ENCODE assay signal across 15 cellular contexts in genomic region chr13:51827254-51827653, GRCh38. TPM values are rescaled to one million over a fixed set of nuclear protein-coding genes. Genes with fewer than 3 reads are reported as not detected.
A peak's percentile ranks its signal among the peaks of the same experiment; 100 is the strongest.
DNase-seq lines count a peak whose midpoint lies in the region; ATAC-seq and TF ChIP-seq lines count a peak whose summit lies in the region.
"Had no signal": no experiment of that assay in that cellular context is flagged by ENCODE, and none has a peak within 500 bp of the region (broad histone marks: within the 10 kb centered on the region; RNA-seq: fewer than 3 reads in every experiment).

No MANE protein-coding gene starts in this region.

- intact Hi-C loops in activated CD4-positive, alpha-beta T cell treated with anti-CD3 and anti-CD28 coated beads, Interleukin-2, amount 10 ng/mL, durations not matched to agents 24 days and 14 days (cut with micrococcal nuclease) = loop anchor here (10.0 kb wide), 1 partner anchor 628 kb away; the partner anchor contains the start of genes CKAP2 and VPS36

- H3K4me3 ChIP-seq in NB4 (ENCODE audit: low read depth, low read length) = no peak overlapping the region
- H3K4me3 ChIP-seq: esophagus squamous epithelium, smooth muscle cell, thoracic aorta had no signal

- peak overlapping the region; percentile 13 for H3K4me3 Mint-ChIP-seq in activated CD4-positive, alpha-beta T cell treated with anti-CD3 and anti-CD28 coated beads, Interleukin-2, amount 10 ng/mL, durations not matched to agents 24 days and 14 days
- H3K4me3 Mint-ChIP-seq in activated naive CD8-positive, alpha-beta T cell = peak overlapping the region; percentile 93

- peaks cover 3% of the 10 kb centered on the region for H3K27me3 Mint-ChIP-seq in activated CD4-positive, alpha-beta T cell treated with anti-CD3 and anti-CD28 coated beads, Interleukin-2, amount 10 ng/mL, durations not matched to agents 24 days and 14 days
- H3K27me3 Mint-ChIP-seq in activated naive CD8-positive, alpha-beta T cell = no peaks in the 10 kb centered on the region

- TF ChIP-seq POLR2A in NB4 (IDR thresholded peaks at IDR 0.05; ENCODE audit: extremely low read depth, insufficient read length) = no peak

- H3K9me3 Mint-ChIP-seq in activated CD4-positive, alpha-beta T cell treated with anti-CD3 and anti-CD28 coated beads, Interleukin-2, amount 10 ng/mL, durations not matched to agents 24 days and 14 days = no peaks in the 10 kb centered on the region
- no peaks in the 10 kb centered on the region for H3K9me3 Mint-ChIP-seq in activated naive CD8-positive, alpha-beta T cell (ENCODE audit: low read depth)

- no peak for TF ChIP-seq CTCF in NB4 (IDR thresholded peaks at IDR 0.05; ENCODE audit: low read depth, low read length)

- no peaks in the 10 kb centered on the region for H3K36me3 Mint-ChIP-seq in activated CD4-positive, alpha-beta T cell treated with anti-CD3 and anti-CD28 coated beads, Interleukin-2, amount 10 ng/mL, durations not matched to agents 24 days and 14 days (ENCODE audit: low read depth)
- H3K36me3 Mint-ChIP-seq in activated naive CD8-positive, alpha-beta T cell = no peaks in the 10 kb centered on the region

- no peak for ATAC-seq in HG02885 (IDR thresholded peaks at IDR 0.05; ENCODE audit: poor library complexity, unreplicated experiment)

- no peak overlapping the region for H3K27ac Mint-ChIP-seq in activated CD4-positive, alpha-beta T cell treated with anti-CD3 and anti-CD28 coated beads, Interleukin-2, amount 10 ng/mL, durations not matched to agents 24 days and 14 days
- H3K27ac Mint-ChIP-seq in activated naive CD8-positive, alpha-beta T cell = peak overlapping the region; percentile 100

- DNase-seq in activated CD4-positive, alpha-beta T cell treated with anti-CD3 and anti-CD28 coated beads, Interleukin-2, amount 10 ng/mL, durations not matched to agents 24 days and 14 days = no peak
- no peak for DNase-seq in activated CD4-positive, alpha-beta T cell treated with anti-CD3 and anti-CD28 coated beads, Interleukin-2, amount 50 U/mL, for 4 hours
- DNase-seq in NB4 (ENCODE audit: low read depth) (peak; percentile 93), kidney tubule cell (ENCODE audit: low spot score) (no peak), activated gamma-delta T cell treated with Interleukin-2 at 50 U/mL for 16 hours (no peak)
- peak; percentile 21 for DNase-seq in stimulated activated CD8-positive, alpha-beta memory T cell treated with anti-CD3 and anti-CD28 coated beads, Interleukin-4, amount 100 ng/mL, for 48 hours
- DNase-seq: esophagus squamous epithelium, NCI-H1930 had no signal

- H3K4me1 Mint-ChIP-seq in activated CD4-positive, alpha-beta T cell treated with anti-CD3 and anti-CD28 coated beads, Interleukin-2, amount 10 ng/mL, durations not matched to agents 24 days and 14 days = peaks cover 49% of the 10 kb centered on the region
- H3K4me1 Mint-ChIP-seq in activated naive CD8-positive, alpha-beta T cell (ENCODE audit: low read depth) = peaks cover 87% of the 10 kb centered on the region

RNA-seq across cellular contexts. Expression of gene TMEM272, which starts 17.7 kb away (rescaled TPM):
- 0.38 and 0.77 TPM in 2 replicates for total RNA-seq in activated CD4-positive, alpha-beta T cell treated with anti-CD3 and anti-CD28 coated beads, Interleukin-2, amount 10 ng/mL, durations not matched to agents 24 days and 14 days
- total RNA-seq: esophagus squamous epithelium, mammary epithelial cell, thoracic aorta had no signal

RNA-seq across cellular contexts. Expression of gene DHRS12, which starts 23.3 kb away (rescaled TPM):
- 3.2 and 3.9 TPM in 2 replicates for total RNA-seq in activated CD4-positive, alpha-beta T cell treated with anti-CD3 and anti-CD28 coated beads, Interleukin-2, amount 10 ng/mL, durations not matched to agents 24 days and 14 days

RNA-seq across cellular contexts. Expression of gene CCDC70, which starts 34.5 kb away (rescaled TPM):
- not detected in 2 replicates for total RNA-seq in activated CD4-positive, alpha-beta T cell treated with anti-CD3 and anti-CD28 coated beads, Interleukin-2, amount 10 ng/mL, durations not matched to agents 24 days and 14 days
- total RNA-seq: esophagus squamous epithelium; mammary epithelial cell; omental fat pad; smooth muscle cell; T-helper 1 cell treated with Interleukin-12 subunit alpha and Interleukin-12 subunit beta and Interleukin-4 antibody, amounts not matched to agents 30 ng/mL and 1 ng/mL, for 36 hours; thoracic aorta had no signal

Comparison
In these comparisons a context has a peak if more than half of its experiments do, and no peak if none do; other contexts are left out.
1. DNase-seq: peak in NB4 (single experiment) and stimulated activated CD8-positive, alpha-beta memory T cell treated with anti-CD3 and anti-CD28 coated beads, Interleukin-4, amount 100 ng/mL, for 48 hours (single experiment); none in activated CD4-positive, alpha-beta T cell treated with anti-CD3 and anti-CD28 coated beads, Interleukin-2, amount 10 ng/mL, durations not matched to agents 24 days and 14 days (single experiment), activated CD4-positive, alpha-beta T cell treated with anti-CD3 and anti-CD28 coated beads, Interleukin-2, amount 50 U/mL, for 4 hours (0 of 2), kidney tubule cell (single experiment) and activated gamma-delta T cell treated with Interleukin-2 at 50 U/mL for 16 hours (single experiment).